In genomic region chr17:38449364-38449763, GRCh38 we compare ENCODE assay signal across 9 cellular contexts. TPM values are rescaled to one million over a fixed set of nuclear protein-coding genes. Genes with fewer than 3 reads are reported as not detected.
A peak's percentile ranks its signal among the peaks of the same experiment; 100 is the strongest.
DNase-seq lines count a peak whose midpoint lies in the region; ATAC-seq and TF ChIP-seq lines count a peak whose summit lies in the region.
"Had no signal": no experiment of that assay in that cellular context is flagged by ENCODE, and none has a peak within 500 bp of the region (broad histone marks: within the 10 kb centered on the region; RNA-seq: fewer than 3 reads in every experiment).

No MANE protein-coding gene starts in this region.

- H3K36me3 Mint-ChIP-seq in type B pancreatic cell (peaks cover 8% of the 10 kb centered on the region), T-helper 17 cell (ENCODE audit: low read depth) (peaks cover 11% of the 10 kb centered on the region)

- ATAC-seq in T-helper 17 cell: no peak

- H3K27ac Mint-ChIP-seq in type B pancreatic cell: peak overlapping the region; percentile 96
- no peak overlapping the region for H3K27ac Mint-ChIP-seq in T-helper 17 cell

- H3K27me3 ChIP-seq in layer of hippocampus (ENCODE audit: control insufficient read depth, insufficient read depth, low read length): no peaks in the 10 kb centered on the region

- no peak for TF ChIP-seq RAD21 in Ishikawa (IDR thresholded peaks at IDR 0.05; ENCODE audit: low read depth)

- TF ChIP-seq CTCF in type B pancreatic cell (conservative IDR thresholded peaks at IDR 0.05): no peak

- H3K27me3 Mint-ChIP-seq in type B pancreatic cell: peaks cover 18% of the 10 kb centered on the region
- peaks cover 47% of the 10 kb centered on the region for H3K27me3 Mint-ChIP-seq in T-helper 17 cell

- no peaks in the 10 kb centered on the region for H3K9me3 ChIP-seq in T-helper 17 cell (ENCODE audit: control insufficient read depth, low read length, poor library complexity, severe bottlenecking)

- peaks cover 38% of the 10 kb centered on the region for H3K4me1 Mint-ChIP-seq in type B pancreatic cell (ENCODE audit: unreplicated experiment)
- peaks cover 11% of the 10 kb centered on the region for H3K4me1 Mint-ChIP-seq in T-helper 17 cell

- DNase-seq in dermis blood vessel endothelial cell: peak; percentile 46
- no peak for DNase-seq in type B pancreatic cell (ENCODE audit: extremely low spot score, unreplicated experiment)
- no peak for DNase-seq in T-helper 17 cell
- no peak for DNase-seq in cerebellum (ENCODE audit: low spot score)
- DNase-seq in T1000 (lab: John Stamatoyannopoulos, UW): no peak
- no peak for DNase-seq in NCI-H1417 (lab: John Stamatoyannopoulos, UW)
- DNase-seq: NCI-H345 had no signal

- H3K4me3 Mint-ChIP-seq in type B pancreatic cell (peak overlapping the region; percentile 81), T-helper 17 cell (no peak overlapping the region)

- peak overlapping the region; percentile 25 for H3K27ac ChIP-seq in layer of hippocampus (ENCODE audit: low read depth, low read length)

- TF ChIP-seq EP300 in Ishikawa (IDR thresholded peaks at IDR 0.05; ENCODE audit: borderline replicate concordance): peak; percentile 65; the same call in 1 of the 2 replicates

- H3K9me3 Mint-ChIP-seq in type B pancreatic cell: no peaks in the 10 kb centered on the region

TF ChIP-seq in Ishikawa, 13 proteins besides CTCF, POLR2A, EP300 and RAD21:
- peak; percentile 69 for TF ChIP-seq TCF12 (IDR thresholded peaks at IDR 0.05; ENCODE audit: low read depth)
- peak; percentile 92 for TF ChIP-seq EGR1 (IDR thresholded peaks at IDR 0.05)
- TF ChIP-seq MAX (IDR thresholded peaks at IDR 0.05): peak; percentile 68
- peak; percentile 96 for TF ChIP-seq TEAD4 (IDR thresholded peaks at IDR 0.05)
- no peak for TF ChIP-seq CEBPB (IDR thresholded peaks at IDR 0.05)
- TF ChIP-seq YY1 (IDR thresholded peaks at IDR 0.05; ENCODE audit: low read depth): no peak
- no peak; the same call in 1 of the 2 replicates for TF ChIP-seq FOXM1 (IDR thresholded peaks at IDR 0.05; ENCODE audit: borderline replicate concordance, low read depth)
- peak; percentile 50; the same call in 1 of the 2 replicates for TF ChIP-seq NFIC (IDR thresholded peaks at IDR 0.05)
- no peak for TF ChIP-seq USF1 (IDR thresholded peaks at IDR 0.05)

RNA-seq across cellular contexts. Expression of gene ARHGAP23, which starts 21.1 kb away (rescaled TPM):
- total RNA-seq in dermis blood vessel endothelial cell: 34.9 and 104 TPM in 2 replicates
- 114 and 333 TPM in 2 replicates for total RNA-seq in type B pancreatic cell (ENCODE audit: low replicate concordance)
- under 1 TPM; 0.39 to 0.47 TPM for total RNA-seq in T-helper 17 cell
- total RNA-seq in cerebellum: 35.2 TPM

Comparison
In these comparisons a context has a peak if more than half of its experiments do, and no peak if none do; other contexts are left out.
1. RNA of gene ARHGAP23, which starts 21.1 kb away (total RNA-seq): 114 to 333 TPM in type B pancreatic cell, 35.2 TPM in cerebellum (single experiment) and 34.9 to 104 TPM in dermis blood vessel endothelial cell; 0.39 to 0.47 TPM in T-helper 17 cell; every median in the first group is over 10 times any median in the second.